In genomic region chr12:59040651-59041050, GRCh38 we compare ENCODE assay signal across 12 cellular contexts.
DNase-seq lines count a peak whose midpoint lies in the region; ATAC-seq and TF ChIP-seq lines count a peak whose summit lies in the region.
"Had no signal": no experiment of that assay in that cellular context is flagged by ENCODE, and none has a peak within 500 bp of the region (broad histone marks: within the 10 kb centered on the region; RNA-seq: fewer than 3 reads in every experiment).

No MANE protein-coding gene starts in this region.

- intact Hi-C loops in mammary epithelial cell (cut with micrococcal nuclease) (loop anchor here (1.0 to 2.0 kb wide), 4 partner anchors 15 to 152 kb away; no protein-coding TSS in a partner anchor), vagina (cut with DNase I) (no loop called here)

- peak overlapping the region; percentile 62 for H2AFZ ChIP-seq in mammary epithelial cell (ENCODE audit: low read depth, low read length)
- H2AFZ ChIP-seq in MM.1S (ENCODE audit: low read length): no peak overlapping the region
- H2AFZ ChIP-seq: hepatocyte had no signal

- dilution Hi-C loops in mammary epithelial cell (cut with HindIII; ENCODE audit: low sequenced_read_pairs): no loop called here

- H3K4me1 ChIP-seq in mammary epithelial cell (ENCODE audit: insufficient read depth, low read length): peaks cover 56% of the 10 kb centered on the region
- H3K4me1 ChIP-seq in vagina: peaks cover 27% of the 10 kb centered on the region
- no peaks in the 10 kb centered on the region for H3K4me1 ChIP-seq in MM.1S (ENCODE audit: low read length)
- H3K4me1 ChIP-seq: spleen had no signal

- no TSS peak for BruUV-seq in mammary epithelial cell (replicated peaks; lab: Mats Ljungman, UMichigan)

- no peak for TF ChIP-seq POLR2A in vagina (IDR thresholded peaks at IDR 0.05)

- H3K9me3 ChIP-seq in mammary epithelial cell (replicated peaks; ENCODE audit: insufficient read depth, low read length) (no peaks in the 10 kb centered on the region), vagina (no peaks in the 10 kb centered on the region), MM.1S (replicated peaks; ENCODE audit: insufficient read depth, low read length) (no peaks in the 10 kb centered on the region)
- H3K9me3 ChIP-seq: spleen had no signal

- CTCF ChIA-PET in mammary epithelial cell (lab: Charles Lee; ENCODE audit: low non-redundant PET): interaction anchor here (0.6 kb wide), 1 partner anchor 1099 kb away, joined by 4 read pairs; no protein-coding TSS in a partner anchor

- 0% methylated on average over 1 of the region's 1 CpG for WGBS in mammary epithelial cell (ENCODE audit: low coverage, missing lambda C conversion rate)

- peak in 2 of 3 experiments; percentile 24 to 57 for DNase-seq in NCI-H1417 (lab: John Stamatoyannopoulos, UW)
- no peak for DNase-seq in NCI-H1417 treated with DMSO at 0.1 percent for 48 hours (lab: John Stamatoyannopoulos, UW)
- peak; percentile 66 for DNase-seq in mammary epithelial cell
- peak; percentile 56 for DNase-seq in left kidney (ENCODE audit: low read depth, low spot score)
- DNase-seq in vagina (ENCODE audit: extremely low spot score in 2 of 2): no peak
- DNase-seq in ureter (ENCODE audit: low spot score): no peak
- DNase-seq in MM.1S: no peak
- DNase-seq: 8988T; activated effector memory CD4-positive, alpha-beta T cell treated with anti-CD3 and anti-CD28 coated beads, Interleukin-2, amount 50 U/mL, for 16 hours; spleen had no signal

- no peaks in the 10 kb centered on the region for H4K20me1 ChIP-seq in mammary epithelial cell (ENCODE audit: insufficient read depth, low read length)
- no peaks in the 10 kb centered on the region for H4K20me1 ChIP-seq in MM.1S (ENCODE audit: insufficient read depth, low read length)

- peak overlapping the region; percentile 91 for H3K27ac ChIP-seq in mammary epithelial cell (ENCODE audit: insufficient read depth, low read depth, low read length)
- peak overlapping the region; percentile 54 for H3K27ac ChIP-seq in vagina
- no peak overlapping the region for H3K27ac ChIP-seq in MM.1S (ENCODE audit: low read length)
- H3K27ac ChIP-seq: spleen had no signal

- in situ Hi-C loops in mammary epithelial cell (cut with MboI; ENCODE audit: low sequenced_read_pairs in 2 of 2): no loop called here

- H3K27me3 ChIP-seq in mammary epithelial cell (ENCODE audit: insufficient read depth, low read length): no peaks in the 10 kb centered on the region
- H3K27me3 ChIP-seq in vagina: no peaks in the 10 kb centered on the region
- no peaks in the 10 kb centered on the region for H3K27me3 ChIP-seq in MM.1S (replicated peaks; ENCODE audit: insufficient read depth, low read length)
- H3K27me3 ChIP-seq: hepatocyte, spleen had no signal

- TF ChIP-seq CTCF in mammary epithelial cell (conservative IDR thresholded peaks at IDR 0.05 in 1 of 2, IDR thresholded peaks at IDR 0.05 in 1 of 2; ENCODE audit: extremely low read depth in 1 of 2, insufficient read depth in 1 of 2, low read depth in 1 of 2, low read length in 2 of 2) (no peak), vagina (IDR thresholded peaks at IDR 0.05) (no peak), MM.1S (IDR thresholded peaks at IDR 0.05; ENCODE audit: low read length) (no peak)

- H3F3A ChIP-seq in MM.1S (ENCODE audit: insufficient read depth, low read length): no peaks in the 10 kb centered on the region

- ATAC-seq in HG03095 (IDR thresholded peaks at IDR 0.05; ENCODE audit: unreplicated experiment): no peak

- peak overlapping the region; percentile 74 for H3K9ac ChIP-seq in mammary epithelial cell (ENCODE audit: insufficient read depth, low read length)
- H3K9ac ChIP-seq in MM.1S (ENCODE audit: low read length): no peak overlapping the region

- H3K4me2 ChIP-seq in mammary epithelial cell (ENCODE audit: insufficient read depth, low read depth, low read length): peak overlapping the region; percentile 88
- H3K4me2 ChIP-seq in MM.1S (ENCODE audit: low read depth, low read length): no peak overlapping the region
- H3K4me2 ChIP-seq: hepatocyte had no signal

- H3K79me2 ChIP-seq in mammary epithelial cell (ENCODE audit: insufficient read depth, low read length): no peaks in the 10 kb centered on the region
- no peaks in the 10 kb centered on the region for H3K79me2 ChIP-seq in MM.1S (ENCODE audit: low read length)
- H3K79me2 ChIP-seq: hepatocyte had no signal

- H3K4me3 ChIP-seq in mammary epithelial cell (replicated peaks in 1 of 3; ENCODE audit: insufficient read depth in 1 of 3, low read depth in 2 of 3, low read length in 3 of 3) (peak overlapping the region in 1 of 3 experiments; percentile 9), vagina (no peak overlapping the region), MM.1S (ENCODE audit: low read length) (no peak overlapping the region)
- H3K4me3 ChIP-seq: hepatocyte, spleen had no signal

- no peaks in the 10 kb centered on the region for H3K9me2 ChIP-seq in MM.1S (replicated peaks; ENCODE audit: insufficient read depth, low read length)

- no peaks in the 10 kb centered on the region for H3K36me3 ChIP-seq in mammary epithelial cell (ENCODE audit: insufficient read depth, low read length)
- H3K36me3 ChIP-seq in vagina: no peaks in the 10 kb centered on the region
- H3K36me3 ChIP-seq in MM.1S (replicated peaks; ENCODE audit: insufficient read depth, low read length): no peaks in the 10 kb centered on the region
- H3K36me3 ChIP-seq: spleen had no signal

Comparison
In these comparisons a context has a peak if more than half of its experiments do, and no peak if none do; other contexts are left out.
1. DNase-seq: peak in NCI-H1417 (2 of 3), mammary epithelial cell (single experiment) and left kidney (single experiment); none in NCI-H1417 treated with DMSO at 0.1 percent for 48 hours (single experiment), vagina (0 of 2), ureter (single experiment) and MM.1S (single experiment).